In the genomic region with DNA sequence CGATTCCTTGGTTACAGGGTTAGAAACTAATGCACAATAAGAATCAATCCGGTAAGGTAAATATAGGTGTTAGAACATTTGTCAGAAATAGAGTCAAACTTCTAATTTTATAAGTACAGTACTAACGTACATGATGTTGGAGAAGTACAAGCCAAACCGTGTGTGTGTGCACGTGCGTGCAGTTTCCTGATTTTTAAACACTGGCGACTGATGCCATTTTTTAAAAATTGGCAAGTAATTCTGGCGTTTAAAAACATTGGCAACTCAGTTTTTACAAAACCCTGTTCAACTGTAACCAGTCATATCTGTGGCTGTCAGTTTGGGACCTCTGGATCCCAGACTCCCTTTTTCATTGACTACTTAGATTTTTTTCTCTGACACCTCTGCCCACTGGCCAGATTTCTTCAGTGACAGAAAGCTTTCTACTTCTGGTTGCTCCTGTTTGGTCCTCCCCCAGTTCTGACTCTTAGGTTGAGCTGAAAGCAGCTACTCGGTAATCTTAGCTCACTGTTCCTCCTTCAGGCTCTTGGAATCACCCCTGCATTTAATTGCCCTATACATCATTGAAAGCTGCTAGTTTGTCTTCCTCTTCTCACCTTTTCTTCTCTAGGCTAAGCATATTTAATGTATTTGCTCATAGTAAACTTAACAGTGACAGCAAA, we compare ENCODE assay signal across 8 cellular contexts. TPM values are rescaled to one million over a fixed set of nuclear protein-coding genes. Genes with fewer than 3 reads are reported as not detected.
DNase-seq lines count a peak whose midpoint lies in the region; ATAC-seq, FAIRE-seq and TF ChIP-seq lines count a peak whose summit lies in the region.

No MANE protein-coding gene starts in this region.

- H3K27ac Mint-ChIP-seq in CD4-positive, alpha-beta memory T cell, result peak overlapping the region; percentile 95 to 99 (median 98)
- H3K27ac Mint-ChIP-seq in dendritic cell treated with granulocyte-macrophage colony-stimulating factor and Interleukin-4, amounts not matched to agents 40 ng/mL and 50 ng/mL, for 4 days, result peak overlapping the region; percentile 96
- H3K27ac Mint-ChIP-seq in natural killer cell treated with Interleukin-12 subunit alpha and Interleukin-12 subunit beta and Interleukin-15 and Interleukin-18, amount 100 ng/mL, for 72 hours, result peak overlapping the region; percentile 96 to 98

- H3K4me1 ChIP-seq in CD4-positive, alpha-beta memory T cell (ENCODE audit: insufficient read depth, low read length), result peaks cover 28% of the 10 kb centered on the region

- CTCF ChIA-PET in CD4-positive, alpha-beta memory T cell (lab: Charles Lee; ENCODE audit: partially characterized antibody), result interaction anchor here (1.0 to 3.0 kb wide), 5 partner anchors 13 to 378 kb away, joined by 3 to 12 read pairs (median 4); no protein-coding TSS in a partner anchor

- H3K4me1 Mint-ChIP-seq in CD4-positive, alpha-beta memory T cell, result peaks cover 37 to 61% (median 49%) of the 10 kb centered on the region in 4 donors
- peaks cover 53% of the 10 kb centered on the region for H3K4me1 Mint-ChIP-seq in dendritic cell treated with granulocyte-macrophage colony-stimulating factor and Interleukin-4, amounts not matched to agents 40 ng/mL and 50 ng/mL, for 4 days (ENCODE audit: low read depth)
- H3K4me1 Mint-ChIP-seq in natural killer cell treated with Interleukin-12 subunit alpha and Interleukin-12 subunit beta and Interleukin-15 and Interleukin-18, amount 100 ng/mL, for 72 hours (ENCODE audit: low read depth in 2 of 2), result peaks cover 43 to 48% of the 10 kb centered on the region in 2 donors

- peaks cover 30 to 32% of the 10 kb centered on the region in 2 donors for H3K36me3 Mint-ChIP-seq in CD4-positive, alpha-beta memory T cell
- H3K36me3 Mint-ChIP-seq in dendritic cell treated with granulocyte-macrophage colony-stimulating factor and Interleukin-4, amounts not matched to agents 40 ng/mL and 50 ng/mL, for 4 days (ENCODE audit: low read depth), result peaks cover 44% of the 10 kb centered on the region
- H3K36me3 Mint-ChIP-seq in natural killer cell treated with Interleukin-12 subunit alpha and Interleukin-12 subunit beta and Interleukin-15 and Interleukin-18, amount 100 ng/mL, for 72 hours, result peaks cover 19% of the 10 kb centered on the region

- peak overlapping the region; percentile 84 for H3K27ac ChIP-seq in CD4-positive, alpha-beta memory T cell (ENCODE audit: low read depth, low read length)

- peak overlapping the region; percentile 94 to 97 (median 96) for H3K4me3 Mint-ChIP-seq in CD4-positive, alpha-beta memory T cell
- H3K4me3 Mint-ChIP-seq in dendritic cell treated with granulocyte-macrophage colony-stimulating factor and Interleukin-4, amounts not matched to agents 40 ng/mL and 50 ng/mL, for 4 days, result peak overlapping the region; percentile 79
- H3K4me3 Mint-ChIP-seq in natural killer cell treated with Interleukin-12 subunit alpha and Interleukin-12 subunit beta and Interleukin-15 and Interleukin-18, amount 100 ng/mL, for 72 hours, result peak overlapping the region; percentile 91

- ATAC-seq in natural killer cell treated with Interleukin-12 subunit alpha and Interleukin-12 subunit beta and Interleukin-15 and Interleukin-18, amount 100 ng/mL, for 72 hours, result no peak
- no peak for ATAC-seq in GM21619 (IDR thresholded peaks at IDR 0.05; ENCODE audit: unreplicated experiment)

- no peaks in the 10 kb centered on the region for H3K36me3 ChIP-seq in CD4-positive, alpha-beta memory T cell (ENCODE audit: insufficient read depth, low read length)

- no peaks in the 10 kb centered on the region for H3K9me3 ChIP-seq in CD4-positive, alpha-beta memory T cell (ENCODE audit: control insufficient read depth in 1 of 2, low read length in 2 of 2)

- intact Hi-C loops in CD4-positive, alpha-beta memory T cell (cut with micrococcal nuclease), result loop anchor here (2.0 kb wide), 3 partner anchors 18 to 574 kb away; a partner anchor contains a TSS
- intact Hi-C loops in dendritic cell treated with granulocyte-macrophage colony-stimulating factor and Interleukin-4, amounts not matched to agents 40 ng/mL and 50 ng/mL, for 4 days (cut with micrococcal nuclease), result loop anchor here (5.0 kb wide), 1 partner anchor 34 kb away; no protein-coding TSS in a partner anchor

- POLR2A ChIA-PET in CD4-positive, alpha-beta memory T cell (lab: Charles Lee; ENCODE audit: partially characterized antibody), result interaction anchor here (0.8 to 2.7 kb wide), 13 partner anchors 8 to 1340 kb away, joined by 3 to 61 read pairs (median 6); a partner anchor contains a TSS

- peaks cover 0 to 3% (median 0%) of the 10 kb centered on the region in 8 donors for H3K9me3 Mint-ChIP-seq in CD4-positive, alpha-beta memory T cell
- peaks cover 25% of the 10 kb centered on the region for H3K9me3 Mint-ChIP-seq in dendritic cell treated with granulocyte-macrophage colony-stimulating factor and Interleukin-4, amounts not matched to agents 40 ng/mL and 50 ng/mL, for 4 days
- H3K9me3 Mint-ChIP-seq in natural killer cell treated with Interleukin-12 subunit alpha and Interleukin-12 subunit beta and Interleukin-15 and Interleukin-18, amount 100 ng/mL, for 72 hours, result peaks cover 4% of the 10 kb centered on the region

- no peak for TF ChIP-seq POLR2A in H54 (IDR thresholded peaks at IDR 0.05; ENCODE audit: low read depth, low read length)

- peak overlapping the region; percentile 77 to 94 for H3K4me3 ChIP-seq in CD4-positive, alpha-beta memory T cell (ENCODE audit: low read length in 2 of 2)

- no peaks in the 10 kb centered on the region for H3K27me3 ChIP-seq in CD4-positive, alpha-beta memory T cell (ENCODE audit: insufficient read depth, low read length)

- no peak for FAIRE-seq in H54 (lab: Jason Lieb, UNC)

- no peaks in the 10 kb centered on the region for H3K27me3 Mint-ChIP-seq in CD4-positive, alpha-beta memory T cell
- H3K27me3 Mint-ChIP-seq in dendritic cell treated with granulocyte-macrophage colony-stimulating factor and Interleukin-4, amounts not matched to agents 40 ng/mL and 50 ng/mL, for 4 days, result no peaks in the 10 kb centered on the region
- H3K27me3 Mint-ChIP-seq in natural killer cell treated with Interleukin-12 subunit alpha and Interleukin-12 subunit beta and Interleukin-15 and Interleukin-18, amount 100 ng/mL, for 72 hours, result no peaks in the 10 kb centered on the region

- no peak for DNase-seq in CD4-positive, alpha-beta memory T cell
- peak; percentile 32 for DNase-seq in MV-4-11 (lab: John Stamatoyannopoulos, UW)
- no peak for DNase-seq in natural killer cell treated with Interleukin-12 subunit alpha and Interleukin-12 subunit beta and Interleukin-15 and Interleukin-18, amount 100 ng/mL, for 72 hours (ENCODE audit: low spot score)
- no peak for DNase-seq in H54 (ENCODE audit: insufficient read length, low spot score)
- no peak for DNase-seq in DMS153 (lab: John Stamatoyannopoulos, UW)
- no peak for DNase-seq in HuH-7 (ENCODE audit: low spot score)

RNA-seq across cellular contexts. Expression of a gene that starts 0.8 kb away (rescaled TPM):
- 10 to 100 TPM; 32.5 to 32.8 TPM for total RNA-seq in CD4-positive, alpha-beta memory T cell
- polyA plus RNA-seq in CD4-positive, alpha-beta memory T cell, result 10 to 100 TPM; 16.9 to 23.0 TPM
- 10 to 100 TPM; 45.0 to 79.9 TPM for total RNA-seq in natural killer cell treated with Interleukin-12 subunit alpha and Interleukin-12 subunit beta and Interleukin-15 and Interleukin-18, amount 100 ng/mL, for 72 hours
